9 cellular contexts compared by ENCODE assay signal in genomic region chr2:11234309-11234708, GRCh38.
DNase-seq lines count a peak whose midpoint lies in the region; ATAC-seq and TF ChIP-seq lines count a peak whose summit lies in the region.
"Had no signal": no experiment of that assay in that cellular context is flagged by ENCODE, and none has a peak within 500 bp of the region (broad histone marks: within the 10 kb centered on the region; RNA-seq: fewer than 3 reads in every experiment).

No MANE protein-coding gene starts in this region.

- H3K36me3 ChIP-seq in gastroesophageal sphincter (peaks cover 0 to 3% of the 10 kb centered on the region in 2 donors), testis (ENCODE audit: low read depth, missing control alignments) (no peaks in the 10 kb centered on the region)

- ATAC-seq in gastroesophageal sphincter, result no peak
- no peak for ATAC-seq in sciatic nerve

- no peak for TF ChIP-seq EP300 in gastroesophageal sphincter (IDR thresholded peaks at IDR 0.05)

- WGBS in gastroesophageal sphincter (ENCODE audit: low coverage in 1 of 2), 2 donors, result 50 to 58% methylated on average over 1 of the region's 1 CpG
- WGBS in testis, 2 donors, result 73 to 74% methylated on average over 1 of the region's 1 CpG

- H3K9me3 ChIP-seq in gastroesophageal sphincter, result no peaks in the 10 kb centered on the region
- H3K9me3 ChIP-seq in testis, result no peaks in the 10 kb centered on the region

- TF ChIP-seq POLR2A in gastroesophageal sphincter (IDR thresholded peaks at IDR 0.05), result no peak
- no peak for TF ChIP-seq POLR2A in testis (IDR thresholded peaks at IDR 0.05)

- intact Hi-C loops in testis (cut with DNase I; ENCODE audit: low total_unique reads) (loop anchor here (10.0 kb wide), 1 partner anchor 180 kb away; no protein-coding TSS in a partner anchor), sciatic nerve (cut with DNase I) (no loop called here)

- H3K27ac ChIP-seq in gastroesophageal sphincter, result no peak overlapping the region
- no peak overlapping the region for H3K27ac ChIP-seq in testis

- H3K4me1 ChIP-seq in gastroesophageal sphincter (peaks cover 0 to 19% (median 7%) of the 10 kb centered on the region in 3 donors), testis (no peaks in the 10 kb centered on the region)

- no peaks in the 10 kb centered on the region for H3K27me3 ChIP-seq in gastroesophageal sphincter
- no peaks in the 10 kb centered on the region for H3K27me3 ChIP-seq in testis

- H3K4me3 ChIP-seq in gastroesophageal sphincter (no peak overlapping the region), testis (no peak overlapping the region)

- DNase-seq in NCI-H446 (lab: John Stamatoyannopoulos, UW), result peak; percentile 15
- DNase-seq in NCI-H446 treated with DMSO at 0.1 percent for 48 hours (lab: John Stamatoyannopoulos, UW), result no peak
- DNase-seq in RKO (ENCODE audit: low spot score), result peak; percentile 12
- no peak for DNase-seq in testis
- no peak for DNase-seq in HK-2 (ENCODE audit: unreplicated experiment)
- no peak for DNase-seq in D341Med (ENCODE audit: low spot score)
- no peak for DNase-seq in sciatic nerve (ENCODE audit: low spot score)
- DNase-seq: activated B cell treated with CpG ODN at 0.5 μM for 24 hours had no signal

- TF ChIP-seq CTCF in gastroesophageal sphincter (IDR thresholded peaks at IDR 0.05), result peak; percentile 43 to 57 (median 50)
- TF ChIP-seq CTCF in testis (IDR thresholded peaks at IDR 0.05), result peak; percentile 17 to 34 (median 33)

Comparison
In these comparisons a context has a peak if more than half of its experiments do, and no peak if none do; other contexts are left out.
1. DNase-seq: peak in NCI-H446 (2 of 2) and RKO (single experiment); none in NCI-H446 treated with DMSO at 0.1 percent for 48 hours (single experiment), testis (single experiment), HK-2 (single experiment), D341Med (single experiment) and sciatic nerve (single experiment).